ENCODE assay signal across 32 cellular contexts in genomic region chr10:18830277-18830676, GRCh38.
"Had no signal": no experiment of that assay in that cellular context is flagged by ENCODE, and none has a peak within 500 bp of the region (broad histone marks: within the 10 kb centered on the region; RNA-seq: fewer than 3 reads in every experiment).

No MANE protein-coding gene starts in this region.

- H3K4me1 ChIP-seq: adrenal gland, ascending aorta, body of pancreas, breast epithelium had no signal

- H3K36me3 ChIP-seq: adrenal gland, ascending aorta, brain microvascular endothelial cell, breast epithelium, cardiac muscle cell had no signal

- ATAC-seq: activated naive CD4-positive, alpha-beta T cell treated with anti-CD3 and anti-CD28 coated beads, Interleukin-2, amount 50 U/mL, for 72 hours; activated naive CD8-positive, alpha-beta T cell treated with anti-CD3 and anti-CD28 coated beads, Interleukin-2, amount 50 U/mL, for 24 hours; activated T-cell treated with anti-CD3 and anti-CD28 coated beads, Interleukin-2, amount 50 U/mL, for 4 hours; activated T-cell treated with anti-CD3 and anti-CD28 coated beads, Interleukin-2, amount 50 U/mL, for 72 hours; activated T-helper 17 cell treated with anti-CD3 and anti-CD28 coated beads, Interleukin-2, amount 50 U/mL, for 72 hours; body of pancreas had no signal

- DNase-seq: activated effector memory CD4-positive, alpha-beta T cell treated with anti-CD3 and anti-CD28 coated beads, Interleukin-2, amount 50 U/mL, for 16 hours; activated effector memory CD4-positive, alpha-beta T cell treated with Interleukin-2 at 50 U/mL for 16 hours; activated gamma-delta T cell; activated gamma-delta T cell treated with Interleukin-2 at 50 U/mL for 16 hours; activated naive CD4-positive, alpha-beta T cell; activated naive CD4-positive, alpha-beta T cell treated with anti-CD3 and anti-CD28 coated beads for 36 hours; activated naive CD4-positive, alpha-beta T cell treated with anti-CD3 and anti-CD28 coated beads, Interleukin-2, amount 10 ng/mL, durations not matched to agents 7 days and 5 days; activated naive CD4-positive, alpha-beta T cell treated with anti-CD3 and anti-CD28 coated beads, Interleukin-2, amount 50 U/mL, for 16 hours; activated naive CD4-positive, alpha-beta T cell treated with Interleukin-2 at 50 U/mL for 16 hours; activated naive CD8-positive, alpha-beta T cell treated with anti-CD3 and anti-CD28 coated beads for 36 hours; activated naive CD8-positive, alpha-beta T cell treated with anti-CD3 and anti-CD28 coated beads, Interleukin-2, amount 10 ng/mL, durations not matched to agents 7 days and 5 days; activated naive CD8-positive, alpha-beta T cell treated with anti-CD3 and anti-CD28 coated beads, Interleukin-2, amount 50 U/mL, for 24 hours; activated T-cell treated with anti-CD3 and anti-CD28 coated beads, Interleukin-2, amount 50 U/mL, for 1 hour; activated T-cell treated with anti-CD3 and anti-CD28 coated beads, Interleukin-2, amount 50 U/mL, for 24 hours; activated T-cell treated with anti-CD3 and anti-CD28 coated beads, Interleukin-2, amount 50 U/mL, for 4 hours; activated T-cell treated with anti-CD3 and anti-CD28 coated beads, Interleukin-2, amount 50 U/mL, for 48 hours; activated T-cell treated with anti-CD3 and anti-CD28 coated beads, Interleukin-2, amount 50 U/mL, for 72 hours; adrenal gland; amniotic stem cell; amygdala; anterior cingulate cortex; aorta; body of pancreas; brain microvascular endothelial cell; caudate nucleus; central memory CD4-positive, alpha-beta T cell; cerebellar nuclear complex had no signal

- H3K27me3 ChIP-seq: adrenal gland, ascending aorta, body of pancreas, brain microvascular endothelial cell, breast epithelium, cardiac muscle cell had no signal

- H3K4me3 ChIP-seq: adrenal gland, ascending aorta, body of pancreas, breast epithelium, cardiac muscle cell had no signal

- H3K27ac ChIP-seq: adrenal gland, ascending aorta, body of pancreas, brain microvascular endothelial cell, breast epithelium, cardiac muscle cell had no signal

- H3K9me3 ChIP-seq: adrenal gland, ascending aorta, body of pancreas, breast epithelium had no signal
